ENCODE assay signal across 9 cellular contexts in genomic region chr2:144515425-144515693, GRCh38. TPM values are rescaled to one million over a fixed set of nuclear protein-coding genes. Genes with fewer than 3 reads are reported as not detected.
A peak's percentile ranks its signal among the peaks of the same experiment; 100 is the strongest.
DNase-seq lines count a peak whose midpoint lies in the region; ATAC-seq and TF ChIP-seq lines count a peak whose summit lies in the region.
"Had no signal": no experiment of that assay in that cellular context is flagged by ENCODE, and none has a peak within 500 bp of the region (broad histone marks: within the 10 kb centered on the region; RNA-seq: fewer than 3 reads in every experiment).

No MANE protein-coding gene starts in this region.

- intact Hi-C loops in posterior vena cava (cut with DNase I): loop anchor here (5.0 to 10.0 kb wide), 4 partner anchors 68 to 1239 kb away; a partner anchor contains a TSS

- 16% methylated on average over 3 of the region's 3 CpGs; no CpG with 5 or more reads in 1 of the 2 donors for WGBS in gastroesophageal sphincter (ENCODE audit: low coverage in 1 of 2), 2 donors

- H3K27me3 ChIP-seq in GM06990 (replicated peaks; ENCODE audit: control insufficient read depth, insufficient read depth, low read length) (peaks cover 12% of the 10 kb centered on the region), gastroesophageal sphincter (peaks cover 73% of the 10 kb centered on the region)

- ATAC-seq in gastroesophageal sphincter (no peak), HG02623 (IDR thresholded peaks at IDR 0.05; ENCODE audit: unreplicated experiment) (no peak)

- peak overlapping the region; percentile 72 to 94 (median 86) for H3K27ac ChIP-seq in gastroesophageal sphincter

- DNase-seq in GM06990 (ENCODE audit: extremely low read depth, insufficient read length) (no peak), retinal pigment epithelial cell (ENCODE audit: low read depth) (no peak), AG08396 (ENCODE audit: low spot score) (no peak), posterior vena cava (ENCODE audit: low spot score) (no peak), dedifferentiated amniotic fluid mesenchymal stem cell (ENCODE audit: extremely low spot score) (no peak)
- DNase-seq: NCI-H1105 had no signal

- TF ChIP-seq CTCF in GM06990 (IDR thresholded peaks at IDR 0.05; ENCODE audit: insufficient read depth, low read length, poor library complexity, severe bottlenecking) (no peak), WI38 (IDR thresholded peaks at IDR 0.05; ENCODE audit: low read depth, low read length) (no peak), gastroesophageal sphincter (IDR thresholded peaks at IDR 0.05) (no peak), retinal pigment epithelial cell (conservative IDR thresholded peaks at IDR 0.05; ENCODE audit: low read depth, low read length) (no peak)

- peak overlapping the region; percentile 65; the same call in 1 of the 2 replicates for H3K4me3 ChIP-seq in GM06990 (replicated peaks; ENCODE audit: low read depth, low read length)
- peak overlapping the region; percentile 84 for H3K4me3 ChIP-seq in WI38 (ENCODE audit: low read depth, low read length)
- H3K4me3 ChIP-seq in gastroesophageal sphincter: peak overlapping the region; percentile 66 to 73
- H3K4me3 ChIP-seq in retinal pigment epithelial cell (ENCODE audit: low read length): peak overlapping the region; percentile 86

- peaks cover 0 to 39% (median 0%) of the 10 kb centered on the region in 3 donors for H3K4me1 ChIP-seq in gastroesophageal sphincter

- TF ChIP-seq POLR2A in gastroesophageal sphincter (IDR thresholded peaks at IDR 0.05): no peak

- H3K36me3 ChIP-seq in GM06990 (ENCODE audit: control insufficient read depth, insufficient read depth, low read length) (no peaks in the 10 kb centered on the region), gastroesophageal sphincter (no peaks in the 10 kb centered on the region)

- no peak for TF ChIP-seq EP300 in gastroesophageal sphincter (IDR thresholded peaks at IDR 0.05)

- no peaks in the 10 kb centered on the region for H3K9me3 ChIP-seq in gastroesophageal sphincter

RNA-seq across cellular contexts. Expression of gene ZEB2, which starts 4.6 kb away (rescaled TPM):
- total RNA-seq in gastroesophageal sphincter (10 to 100 TPM; 42.3 to 95.7 (median 53.8) TPM), posterior vena cava (100 to 1,000 TPM; 246 to 288 TPM)
